1 cellular context compared by ENCODE assay signal in the genomic region with DNA sequence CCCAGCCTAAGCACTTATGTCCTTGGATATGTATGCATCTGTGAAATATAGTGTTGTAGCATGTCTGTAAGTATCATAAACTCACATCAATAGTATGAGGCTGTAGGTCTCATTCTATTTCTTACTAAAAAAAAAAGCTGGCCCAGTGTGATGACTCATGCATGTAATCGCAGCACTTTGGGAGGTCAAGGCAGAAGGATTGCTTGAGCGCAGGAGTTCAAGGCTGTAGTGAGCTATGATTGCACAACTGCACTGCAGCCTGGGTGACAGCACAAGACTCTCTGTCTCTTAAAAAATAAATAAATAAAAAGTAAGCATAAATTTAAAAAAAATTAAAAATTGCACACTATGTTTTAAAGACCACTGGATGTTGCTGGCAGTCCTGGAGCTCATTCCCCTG.
A peak's percentile ranks its signal among the peaks of the same experiment; 100 is the strongest.
TF ChIP-seq lines count a peak whose summit lies in the region.

No MANE protein-coding gene starts in this region.

TF ChIP-seq in HepG2, 621 proteins besides CTCF, POLR2A, EP300 and RAD21 (continued from another document):
- no peak for TF ChIP-seq ASH2L (IDR thresholded peaks at IDR 0.05; ENCODE audit: insufficient read length, low read depth, low read length)
- peak; percentile 63 for TF ChIP-seq CEBPG (CRISPR knock-in tag; IDR thresholded peaks at IDR 0.05)
- 0 out of 2 replicates have a peak, but pooled peaks have one; percentile 4 for TF ChIP-seq CREB1 (IDR thresholded peaks at IDR 0.05)
- TF ChIP-seq CREB1 (CRISPR knock-in tag; IDR thresholded peaks at IDR 0.05): no peak
- no peak for TF ChIP-seq GABPB1 (CRISPR knock-in tag; IDR thresholded peaks at IDR 0.05)
- peak; percentile 76 for TF ChIP-seq CEBPB (IDR thresholded peaks at IDR 0.05; ENCODE audit: borderline replicate concordance, low read depth, low read length)
- no peak for TF ChIP-seq ISL2 (CRISPR knock-in tag; IDR thresholded peaks at IDR 0.05)
- TF ChIP-seq JUND (CRISPR knock-in tag; IDR thresholded peaks at IDR 0.05): 0 out of 2 replicates have a peak, but pooled peaks have one; percentile 23
- no peak for TF ChIP-seq ZFP82 (CRISPR knock-in tag; IDR thresholded peaks at IDR 0.05; ENCODE audit: borderline replicate concordance)
- TF ChIP-seq, protein P1, sequence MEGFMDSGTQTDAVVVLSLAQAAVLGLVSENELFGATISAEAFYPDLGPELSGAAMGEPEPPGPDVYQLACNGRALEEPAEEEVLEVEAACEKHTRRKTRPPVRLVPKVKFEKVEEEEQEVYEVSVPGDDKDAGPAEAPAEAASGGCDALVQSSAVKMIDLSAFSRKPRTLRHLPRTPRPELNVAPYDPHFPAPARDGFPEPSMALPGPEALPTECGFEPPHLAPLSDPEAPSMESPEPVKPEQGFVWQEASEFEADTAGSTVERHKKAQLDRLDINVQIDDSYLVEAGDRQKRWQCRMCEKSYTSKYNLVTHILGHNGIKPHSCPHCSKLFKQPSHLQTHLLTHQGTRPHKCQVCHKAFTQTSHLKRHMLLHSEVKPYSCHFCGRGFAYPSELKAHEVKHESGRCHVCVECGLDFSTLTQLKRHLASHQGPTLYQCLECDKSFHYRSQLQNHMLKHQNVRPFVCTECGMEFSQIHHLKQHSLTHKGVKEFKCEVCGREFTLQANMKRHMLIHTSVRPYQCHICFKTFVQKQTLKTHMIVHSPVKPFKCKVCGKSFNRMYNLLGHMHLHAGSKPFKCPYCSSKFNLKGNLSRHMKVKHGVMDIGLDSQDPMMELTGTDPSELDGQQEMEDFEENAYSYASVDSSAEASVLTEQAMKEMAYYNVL (CRISPR knock-in tag; IDR thresholded peaks at IDR 0.05; ENCODE audit: borderline replicate concordance): no peak
- TF ChIP-seq, protein P2, sequence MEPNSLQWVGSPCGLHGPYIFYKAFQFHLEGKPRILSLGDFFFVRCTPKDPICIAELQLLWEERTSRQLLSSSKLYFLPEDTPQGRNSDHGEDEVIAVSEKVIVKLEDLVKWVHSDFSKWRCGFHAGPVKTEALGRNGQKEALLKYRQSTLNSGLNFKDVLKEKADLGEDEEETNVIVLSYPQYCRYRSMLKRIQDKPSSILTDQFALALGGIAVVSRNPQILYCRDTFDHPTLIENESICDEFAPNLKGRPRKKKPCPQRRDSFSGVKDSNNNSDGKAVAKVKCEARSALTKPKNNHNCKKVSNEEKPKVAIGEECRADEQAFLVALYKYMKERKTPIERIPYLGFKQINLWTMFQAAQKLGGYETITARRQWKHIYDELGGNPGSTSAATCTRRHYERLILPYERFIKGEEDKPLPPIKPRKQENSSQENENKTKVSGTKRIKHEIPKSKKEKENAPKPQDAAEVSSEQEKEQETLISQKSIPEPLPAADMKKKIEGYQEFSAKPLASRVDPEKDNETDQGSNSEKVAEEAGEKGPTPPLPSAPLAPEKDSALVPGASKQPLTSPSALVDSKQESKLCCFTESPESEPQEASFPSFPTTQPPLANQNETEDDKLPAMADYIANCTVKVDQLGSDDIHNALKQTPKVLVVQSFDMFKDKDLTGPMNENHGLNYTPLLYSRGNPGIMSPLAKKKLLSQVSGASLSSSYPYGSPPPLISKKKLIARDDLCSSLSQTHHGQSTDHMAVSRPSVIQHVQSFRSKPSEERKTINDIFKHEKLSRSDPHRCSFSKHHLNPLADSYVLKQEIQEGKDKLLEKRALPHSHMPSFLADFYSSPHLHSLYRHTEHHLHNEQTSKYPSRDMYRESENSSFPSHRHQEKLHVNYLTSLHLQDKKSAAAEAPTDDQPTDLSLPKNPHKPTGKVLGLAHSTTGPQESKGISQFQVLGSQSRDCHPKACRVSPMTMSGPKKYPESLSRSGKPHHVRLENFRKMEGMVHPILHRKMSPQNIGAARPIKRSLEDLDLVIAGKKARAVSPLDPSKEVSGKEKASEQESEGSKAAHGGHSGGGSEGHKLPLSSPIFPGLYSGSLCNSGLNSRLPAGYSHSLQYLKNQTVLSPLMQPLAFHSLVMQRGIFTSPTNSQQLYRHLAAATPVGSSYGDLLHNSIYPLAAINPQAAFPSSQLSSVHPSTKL (CRISPR knock-in tag; IDR thresholded peaks at IDR 0.05): peak; percentile 55
- no peak for TF ChIP-seq ZIK1 (CRISPR knock-in tag; IDR thresholded peaks at IDR 0.05; ENCODE audit: borderline replicate concordance, low read depth)
- TF ChIP-seq, protein P3, sequence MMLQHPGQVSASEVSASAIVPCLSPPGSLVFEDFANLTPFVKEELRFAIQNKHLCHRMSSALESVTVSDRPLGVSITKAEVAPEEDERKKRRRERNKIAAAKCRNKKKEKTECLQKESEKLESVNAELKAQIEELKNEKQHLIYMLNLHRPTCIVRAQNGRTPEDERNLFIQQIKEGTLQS (CRISPR knock-in tag; IDR thresholded peaks at IDR 0.05): peak; percentile 47; the same call in 1 of the 2 replicates
- peak; percentile 73 for TF ChIP-seq RARA (CRISPR knock-in tag; IDR thresholded peaks at IDR 0.05)
